ENCODE assay signal across 1 cellular context in the genomic region with DNA sequence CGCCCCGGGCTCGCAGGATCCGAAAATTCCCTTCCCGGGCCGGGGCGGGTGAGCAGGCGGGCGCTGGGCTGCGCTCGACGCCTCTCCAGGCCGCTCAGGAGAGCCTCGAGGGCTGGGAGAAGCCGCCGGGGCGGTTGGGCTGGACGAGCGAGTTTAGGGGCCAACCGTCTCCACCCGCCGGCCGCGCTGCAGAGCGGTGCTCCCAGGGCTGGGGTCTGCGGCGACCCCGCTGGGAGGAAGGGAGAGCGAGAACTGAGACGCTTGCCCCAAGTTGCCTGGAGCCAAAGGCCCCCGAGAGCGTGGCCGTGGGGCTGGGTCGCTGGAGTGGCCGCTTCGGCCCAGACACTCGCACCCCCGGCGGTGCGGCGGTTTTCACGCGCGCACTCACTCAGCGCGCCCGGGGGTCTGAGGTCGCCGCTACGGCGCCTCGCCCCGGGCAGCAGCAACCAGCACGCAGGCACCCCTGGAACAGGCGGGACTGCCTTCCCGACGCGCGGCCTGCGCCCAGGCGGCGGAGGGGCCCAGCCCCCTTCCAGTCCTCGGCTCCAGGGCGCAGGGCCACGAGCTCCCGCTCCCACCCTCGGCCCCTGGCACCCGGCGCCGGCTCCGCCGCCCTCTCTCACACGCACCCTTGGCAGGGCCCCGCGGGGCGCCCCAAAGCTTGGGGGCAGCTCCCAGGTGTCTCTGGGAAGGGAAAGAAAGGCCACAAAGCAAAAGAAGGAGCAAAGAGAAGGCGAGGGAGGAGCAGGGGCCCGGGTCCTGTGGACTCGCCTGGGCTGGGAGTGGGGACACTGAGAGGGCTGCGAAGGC.
A peak's percentile ranks its signal among the peaks of the same experiment; 100 is the strongest.
TF ChIP-seq lines count a peak whose summit lies in the region.

No MANE protein-coding gene starts in this region.

TF ChIP-seq in GM23338, 12 proteins besides CTCF, POLR2A, EP300 and RAD21:
- TF ChIP-seq, protein P1, sequence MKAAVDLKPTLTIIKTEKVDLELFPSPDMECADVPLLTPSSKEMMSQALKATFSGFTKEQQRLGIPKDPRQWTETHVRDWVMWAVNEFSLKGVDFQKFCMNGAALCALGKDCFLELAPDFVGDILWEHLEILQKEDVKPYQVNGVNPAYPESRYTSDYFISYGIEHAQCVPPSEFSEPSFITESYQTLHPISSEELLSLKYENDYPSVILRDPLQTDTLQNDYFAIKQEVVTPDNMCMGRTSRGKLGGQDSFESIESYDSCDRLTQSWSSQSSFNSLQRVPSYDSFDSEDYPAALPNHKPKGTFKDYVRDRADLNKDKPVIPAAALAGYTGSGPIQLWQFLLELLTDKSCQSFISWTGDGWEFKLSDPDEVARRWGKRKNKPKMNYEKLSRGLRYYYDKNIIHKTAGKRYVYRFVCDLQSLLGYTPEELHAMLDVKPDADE (IDR thresholded peaks at IDR 0.05) = no peak
- no peak for TF ChIP-seq EZH2phosphoT487 (IDR thresholded peaks at IDR 0.05; ENCODE audit: unreplicated experiment)
- no peak for TF ChIP-seq POLR2AphosphoS5 (IDR thresholded peaks at IDR 0.05; ENCODE audit: low read depth)
- TF ChIP-seq, protein P2, sequence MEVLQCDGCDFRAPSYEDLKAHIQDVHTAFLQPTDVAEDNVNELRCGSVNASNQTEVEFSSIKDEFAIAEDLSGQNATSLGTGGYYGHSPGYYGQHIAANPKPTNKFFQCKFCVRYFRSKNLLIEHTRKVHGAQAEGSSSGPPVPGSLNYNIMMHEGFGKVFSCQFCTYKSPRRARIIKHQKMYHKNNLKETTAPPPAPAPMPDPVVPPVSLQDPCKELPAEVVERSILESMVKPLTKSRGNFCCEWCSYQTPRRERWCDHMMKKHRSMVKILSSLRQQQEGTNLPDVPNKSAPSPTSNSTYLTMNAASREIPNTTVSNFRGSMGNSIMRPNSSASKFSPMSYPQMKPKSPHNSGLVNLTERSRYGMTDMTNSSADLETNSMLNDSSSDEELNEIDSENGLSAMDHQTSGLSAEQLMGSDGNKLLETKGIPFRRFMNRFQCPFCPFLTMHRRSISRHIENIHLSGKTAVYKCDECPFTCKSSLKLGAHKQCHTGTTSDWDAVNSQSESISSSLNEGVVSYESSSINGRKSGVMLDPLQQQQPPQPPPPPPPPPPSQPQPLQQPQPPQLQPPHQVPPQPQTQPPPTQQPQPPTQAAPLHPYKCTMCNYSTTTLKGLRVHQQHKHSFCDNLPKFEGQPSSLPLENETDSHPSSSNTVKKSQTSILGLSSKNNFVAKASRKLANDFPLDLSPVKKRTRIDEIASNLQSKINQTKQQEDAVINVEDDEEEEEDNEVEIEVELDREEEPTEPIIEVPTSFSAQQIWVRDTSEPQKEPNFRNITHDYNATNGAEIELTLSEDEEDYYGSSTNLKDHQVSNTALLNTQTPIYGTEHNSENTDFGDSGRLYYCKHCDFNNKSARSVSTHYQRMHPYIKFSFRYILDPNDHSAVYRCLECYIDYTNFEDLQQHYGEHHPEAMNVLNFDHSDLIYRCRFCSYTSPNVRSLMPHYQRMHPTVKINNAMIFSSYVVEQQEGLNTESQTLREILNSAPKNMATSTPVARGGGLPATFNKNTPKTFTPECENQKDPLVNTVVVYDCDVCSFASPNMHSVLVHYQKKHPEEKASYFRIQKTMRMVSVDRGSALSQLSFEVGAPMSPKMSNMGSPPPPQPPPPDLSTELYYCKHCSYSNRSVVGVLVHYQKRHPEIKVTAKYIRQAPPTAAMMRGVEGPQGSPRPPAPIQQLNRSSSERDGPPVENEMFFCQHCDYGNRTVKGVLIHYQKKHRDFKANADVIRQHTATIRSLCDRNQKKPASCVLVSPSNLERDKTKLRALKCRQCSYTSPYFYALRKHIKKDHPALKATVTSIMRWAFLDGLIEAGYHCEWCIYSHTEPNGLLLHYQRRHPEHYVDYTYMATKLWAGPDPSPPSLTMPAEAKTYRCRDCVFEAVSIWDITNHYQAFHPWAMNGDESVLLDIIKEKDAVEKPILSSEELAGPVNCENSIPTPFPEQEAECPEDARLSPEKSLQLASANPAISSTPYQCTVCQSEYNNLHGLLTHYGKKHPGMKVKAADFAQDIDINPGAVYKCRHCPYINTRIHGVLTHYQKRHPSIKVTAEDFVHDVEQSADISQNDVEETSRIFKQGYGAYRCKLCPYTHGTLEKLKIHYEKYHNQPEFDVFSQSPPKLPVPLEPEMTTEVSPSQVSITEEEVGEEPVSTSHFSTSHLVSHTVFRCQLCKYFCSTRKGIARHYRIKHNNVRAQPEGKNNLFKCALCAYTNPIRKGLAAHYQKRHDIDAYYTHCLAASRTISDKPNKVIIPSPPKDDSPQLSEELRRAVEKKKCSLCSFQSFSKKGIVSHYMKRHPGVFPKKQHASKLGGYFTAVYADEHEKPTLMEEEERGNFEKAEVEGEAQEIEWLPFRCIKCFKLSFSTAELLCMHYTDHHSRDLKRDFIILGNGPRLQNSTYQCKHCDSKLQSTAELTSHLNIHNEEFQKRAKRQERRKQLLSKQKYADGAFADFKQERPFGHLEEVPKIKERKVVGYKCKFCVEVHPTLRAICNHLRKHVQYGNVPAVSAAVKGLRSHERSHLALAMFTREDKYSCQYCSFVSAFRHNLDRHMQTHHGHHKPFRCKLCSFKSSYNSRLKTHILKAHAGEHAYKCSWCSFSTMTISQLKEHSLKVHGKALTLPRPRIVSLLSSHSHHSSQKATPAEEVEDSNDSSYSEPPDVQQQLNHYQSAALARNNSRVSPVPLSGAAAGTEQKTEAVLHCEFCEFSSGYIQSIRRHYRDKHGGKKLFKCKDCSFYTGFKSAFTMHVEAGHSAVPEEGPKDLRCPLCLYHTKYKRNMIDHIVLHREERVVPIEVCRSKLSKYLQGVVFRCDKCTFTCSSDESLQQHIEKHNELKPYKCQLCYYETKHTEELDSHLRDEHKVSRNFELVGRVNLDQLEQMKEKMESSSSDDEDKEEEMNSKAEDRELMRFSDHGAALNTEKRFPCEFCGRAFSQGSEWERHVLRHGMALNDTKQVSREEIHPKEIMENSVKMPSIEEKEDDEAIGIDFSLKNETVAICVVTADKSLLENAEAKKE (CRISPR knock-in tag; IDR thresholded peaks at IDR 0.05) = no peak
- TF ChIP-seq EZH2 (IDR thresholded peaks at IDR 0.05; ENCODE audit: low read depth, unreplicated experiment) = peak; percentile 39
- no peak for TF ChIP-seq ZNF114 (CRISPR knock-in tag; IDR thresholded peaks at IDR 0.05)
- TF ChIP-seq JUNB (IDR thresholded peaks at IDR 0.05; ENCODE audit: unreplicated experiment) = no peak
- TF ChIP-seq STAT1 (IDR thresholded peaks at IDR 0.05; ENCODE audit: unreplicated experiment) = no peak
